ENCODE assay signal across 9 cellular contexts in genomic region chr22:36358533-36359171, GRCh38. TPM values are rescaled to one million over a fixed set of nuclear protein-coding genes. Genes with fewer than 3 reads are reported as not detected.
DNase-seq lines count a peak whose midpoint lies in the region; ATAC-seq and TF ChIP-seq lines count a peak whose summit lies in the region.
"Had no signal": no experiment of that assay in that cellular context is flagged by ENCODE, and none has a peak within 500 bp of the region (broad histone marks: within the 10 kb centered on the region; RNA-seq: fewer than 3 reads in every experiment).

No MANE protein-coding gene starts in this region.

- H3T11ph ChIP-seq in H9 (ENCODE audit: low read length) = no peak overlapping the region

- H3K18ac ChIP-seq in H9 (ENCODE audit: insufficient read length, low read depth, low read length) = peak overlapping the region; percentile 21

- no peaks in the 10 kb centered on the region for H4K20me1 ChIP-seq in H9 (ENCODE audit: control insufficient read depth, insufficient read depth, insufficient read length)

- no peak overlapping the region for H3K56ac ChIP-seq in H9 (ENCODE audit: insufficient read length, low read depth, low read length)

- H4K91ac ChIP-seq in H9 (ENCODE audit: insufficient read length, low read depth, low read length) = no peak overlapping the region

- H3K9me3 ChIP-seq in H9 (ENCODE audit: control insufficient read depth, low read depth, low read length) = no peaks in the 10 kb centered on the region
- no peaks in the 10 kb centered on the region for H3K9me3 ChIP-seq in spleen

- no peak overlapping the region for H3K14ac ChIP-seq in H9 (ENCODE audit: insufficient read depth, low read length)

- H2AK5ac ChIP-seq in H9 (ENCODE audit: insufficient read length, low read length) = no peak overlapping the region

- H3K4me3 ChIP-seq in spleen = peak overlapping the region in 1 of 8 donors; percentile 41

- no peak overlapping the region for H2BK5ac ChIP-seq in H9 (ENCODE audit: insufficient read length, low read length)

- no peak overlapping the region for H2BK120ac ChIP-seq in H9 (ENCODE audit: low read depth, low read length, poor library complexity, severe bottlenecking)

- H3K79me2 ChIP-seq in H9 (ENCODE audit: insufficient read depth, low read length) = peaks cover 70% of the 10 kb centered on the region; the same call in 1 of the 2 replicates

- intact Hi-C loops in activated B cell treated with CpG ODN at 0.5 μM for 24 hours (cut with micrococcal nuclease) = loop anchor here (1.0 to 2.0 kb wide), 2 partner anchors 28 to 30 kb away; no protein-coding TSS in a partner anchor
- intact Hi-C loops in left ventricle myocardium superior (cut with micrococcal nuclease) = no loop called here
- intact Hi-C loops in spleen (cut with DNase I; ENCODE audit: low total_unique reads) = no loop called here

- no peak overlapping the region for H3K4ac ChIP-seq in H9 (ENCODE audit: low read depth, low read length)

- CTCF ChIA-PET in activated B cell treated with CpG ODN at 0.5 μM for 24 hours (lab: Charles Lee) = interaction anchor here (0.6 to 3.6 kb wide), 6 partner anchors 19 to 111 kb away, joined by 3 to 15 read pairs (median 4); no protein-coding TSS in a partner anchor

- ATAC-seq in activated B cell treated with CpG ODN at 0.5 μM for 24 hours (ENCODE audit: low read depth) = no peak
- peak; percentile 3 for ATAC-seq in left ventricle myocardium superior

- no peaks in the 10 kb centered on the region for H3K9me3 Mint-ChIP-seq in H9
- H3K9me3 Mint-ChIP-seq in activated B cell treated with CpG ODN at 0.5 μM for 24 hours = no peaks in the 10 kb centered on the region

- H4K8ac ChIP-seq in H9 (replicated peaks; ENCODE audit: insufficient read length, low read depth, low read length) = no peak overlapping the region

- no peak overlapping the region for H2BK20ac ChIP-seq in H9 (ENCODE audit: low read depth, low read length, poor library complexity, severe bottlenecking)

- DNase-seq in H9 (no peak), activated B cell treated with CpG ODN at 0.5 μM for 24 hours (no peak), left ventricle myocardium superior (no peak), spleen (no peak), NCI-H1092 (lab: John Stamatoyannopoulos, UW) (no peak), NCI-H2196 treated with DMSO at 0.1 percent for 48 hours (lab: John Stamatoyannopoulos, UW; ENCODE audit: unreplicated experiment) (no peak), NCI-H510A (lab: John Stamatoyannopoulos, UW) (no peak), amniotic stem cell (lab: John Stamatoyannopoulos, UW) (no peak)

- H3K4me1 ChIP-seq in H9 (ENCODE audit: insufficient read depth, low read length) (peaks cover 29% of the 10 kb centered on the region), spleen (peaks cover 89 to 100% (median 99%) of the 10 kb centered on the region in 6 donors)

- peaks cover 5% of the 10 kb centered on the region for H3K79me1 ChIP-seq in H9 (ENCODE audit: insufficient read depth, low read depth, low read length, poor library complexity, severe bottlenecking)

- peak overlapping the region; percentile 6 to 79 (median 7); a peak in 6 of 7 replicates for H3K27ac Mint-ChIP-seq in H9
- H3K27ac Mint-ChIP-seq in activated B cell treated with CpG ODN at 0.5 μM for 24 hours = peak overlapping the region; percentile 95

- H3K27ac ChIP-seq in H9 (ENCODE audit: insufficient read length, low read depth, low read length) (no peak overlapping the region), spleen (peak overlapping the region; percentile 7 to 100 (median 88))
- H3K27ac ChIP-seq: VCaP had no signal

- H3K23me2 ChIP-seq in H9 (ENCODE audit: insufficient read length, low read depth, low read length, poor library complexity, severe bottlenecking) = no peaks in the 10 kb centered on the region

- H3K4me1 Mint-ChIP-seq in H9 = peaks cover 78 to 80% of the 10 kb centered on the region in 2 experiments
- H3K4me1 Mint-ChIP-seq in activated B cell treated with CpG ODN at 0.5 μM for 24 hours = peaks cover 99% of the 10 kb centered on the region

- TF ChIP-seq CTCF in H9 (conservative IDR thresholded peaks at IDR 0.05) (no peak), activated B cell treated with CpG ODN at 0.5 μM for 24 hours (IDR thresholded peaks at IDR 0.05) (no peak), spleen (IDR thresholded peaks at IDR 0.05 in 8 of 11, conservative IDR thresholded peaks at IDR 0.05 in 3 of 11) (no peak)

- H3K27me3 Mint-ChIP-seq in H9 (ENCODE audit: low read depth) (no peaks in the 10 kb centered on the region; the same call in 1 of the 2 replicates), activated B cell treated with CpG ODN at 0.5 μM for 24 hours (no peaks in the 10 kb centered on the region)

- H3K23ac ChIP-seq in H9 (ENCODE audit: insufficient read length, low read depth, low read length) = no peak overlapping the region

- peaks cover 0 to 49% (median 3%) of the 10 kb centered on the region in 6 donors for H3K36me3 ChIP-seq in spleen

- H3K9ac ChIP-seq in H9 (ENCODE audit: extremely low read depth, insufficient read length, low read length) = no peak overlapping the region

- H4K5ac ChIP-seq in H9 (ENCODE audit: insufficient read length, low read depth, low read length) = no peak overlapping the region

- no peak overlapping the region for H2AFZ ChIP-seq in H9 (ENCODE audit: low read length)

- no peak overlapping the region for H2BK12ac ChIP-seq in H9 (ENCODE audit: insufficient read length, low read depth, low read length)

- POLR2A ChIA-PET in activated B cell treated with CpG ODN at 0.5 μM for 24 hours (lab: Charles Lee) = interaction anchor here (0.7 to 4.3 kb wide), 12 partner anchors 12 to 123 kb away, joined by 3 to 31 read pairs (median 12); partner anchors contain the start of genes MYH9 and TXN2

- H2BK15ac ChIP-seq in H9 (ENCODE audit: low read depth, low read length) = no peak overlapping the region

- no CpG with 5 or more reads among the region's 7 CpGs for WGBS in H9 (ENCODE audit: extremely low coverage, insufficient read length, low lambda C conversion rate)
- 58 to 67% (median 62%) methylated on average over 7 of the region's 7 CpGs for WGBS in spleen, 5 donors

- TF ChIP-seq POLR2A in spleen (IDR thresholded peaks at IDR 0.05) = no peak

- H3K27me3 ChIP-seq in H9 (ENCODE audit: insufficient read depth, low read length) (no peaks in the 10 kb centered on the region), spleen (replicated peaks in 1 of 7) (no peaks in the 10 kb centered on the region)

- H3K36me3 Mint-ChIP-seq in H9 (ENCODE audit: insufficient read depth in 1 of 3, low read depth in 3 of 3) = peaks cover 2 to 19% (median 14%) of the 10 kb centered on the region in 3 experiments; a peak in 6 of 7 replicates
- H3K36me3 Mint-ChIP-seq in activated B cell treated with CpG ODN at 0.5 μM for 24 hours (ENCODE audit: low read depth) = peaks cover 57% of the 10 kb centered on the region

- H3K4me3 Mint-ChIP-seq in H9 (no peak overlapping the region; a peak in 2 of 5 replicates), activated B cell treated with CpG ODN at 0.5 μM for 24 hours (peak overlapping the region; percentile 72)

- no peak overlapping the region for H3K4me2 ChIP-seq in H9 (ENCODE audit: insufficient read depth, insufficient read length, low read length)

RNA-seq across cellular contexts. Expression of gene MYH9, which starts 29.1 kb away (rescaled TPM):
- total RNA-seq in H9 (2021) = 243 and 266 TPM in 2 replicates
- total RNA-seq in activated B cell treated with CpG ODN at 0.5 μM for 24 hours = 714 and 755 TPM in 2 replicates
- total RNA-seq in left ventricle myocardium superior = 161 TPM
- 1,000 to 10,000 TPM in 4 of 7 donors, 100 to 1,000 TPM in 3; 575 to 1,376 (median 1,013) TPM for total RNA-seq in spleen
- 100 to 1,000 TPM in 1 of 3 donors, 10 to 100 TPM in 2; 59.8 to 166 (median 71.1) TPM for polyA plus RNA-seq in spleen
